ENCODE assay signal across 8 cellular contexts in genomic region chr17:56596741-56597494, GRCh38. TPM values are rescaled to one million over a fixed set of nuclear protein-coding genes. Genes with fewer than 3 reads are reported as not detected.
DNase-seq lines count a peak whose midpoint lies in the region; ATAC-seq and TF ChIP-seq lines count a peak whose summit lies in the region.

No MANE protein-coding gene starts in this region.

- H3K4me1 Mint-ChIP-seq in glutamatergic neuron (ENCODE audit: low read depth, unreplicated experiment): peaks cover 6% of the 10 kb centered on the region
- peaks cover 34% of the 10 kb centered on the region for H3K4me1 Mint-ChIP-seq in stimulated activated memory B cell treated with anti-CD40 and anti-IgM and Interleukin-4, amounts not matched to agents 10 μg/mL and 1 μg/mL and 100 μg/mL, for 72 hours

- no peak overlapping the region for H3K9ac ChIP-seq in SK-N-MC (ENCODE audit: insufficient read length)

- H3K4me3 ChIP-seq in SK-N-MC: peak overlapping the region; percentile 73

- H3K9me3 ChIP-seq in SK-N-MC (ENCODE audit: low read depth, low read length): no peaks in the 10 kb centered on the region

- H3K4me3 Mint-ChIP-seq in glutamatergic neuron (ENCODE audit: unreplicated experiment): peak overlapping the region; percentile 82
- peak overlapping the region; percentile 76 for H3K4me3 Mint-ChIP-seq in stimulated activated memory B cell treated with anti-CD40 and anti-IgM and Interleukin-4, amounts not matched to agents 10 μg/mL and 1 μg/mL and 100 μg/mL, for 72 hours

- DNase-seq in NCI-H2171 treated with DMSO at 0.1 percent for 48 hours (lab: John Stamatoyannopoulos, UW) (peak; percentile 35), NCI-H2171 (lab: John Stamatoyannopoulos, UW) (no peak), SK-N-MC (ENCODE audit: low read depth, low spot score) (no peak), glutamatergic neuron (peak; percentile 29), G401 (ENCODE audit: low spot score) (no peak), Ammon's horn (ENCODE audit: low spot score) (no peak)

- peak overlapping the region; percentile 11 for H3K27ac Mint-ChIP-seq in glutamatergic neuron (ENCODE audit: unreplicated experiment)
- H3K27ac Mint-ChIP-seq in stimulated activated memory B cell treated with anti-CD40 and anti-IgM and Interleukin-4, amounts not matched to agents 10 μg/mL and 1 μg/mL and 100 μg/mL, for 72 hours: no peak overlapping the region

- no peak for ATAC-seq in stimulated activated memory B cell treated with anti-CD40 and anti-IgM and Interleukin-4, amounts not matched to agents 10 μg/mL and 1 μg/mL and 100 μg/mL, for 72 hours
- ATAC-seq in GM21528 (IDR thresholded peaks at IDR 0.05; ENCODE audit: low FRiP score, unreplicated experiment): no peak

- H3K9me3 Mint-ChIP-seq in glutamatergic neuron (ENCODE audit: unreplicated experiment): peaks cover 10% of the 10 kb centered on the region
- no peaks in the 10 kb centered on the region for H3K9me3 Mint-ChIP-seq in stimulated activated memory B cell treated with anti-CD40 and anti-IgM and Interleukin-4, amounts not matched to agents 10 μg/mL and 1 μg/mL and 100 μg/mL, for 72 hours

- TF ChIP-seq CTCF in glutamatergic neuron (IDR thresholded peaks at IDR 0.05; ENCODE audit: partially characterized antibody, unreplicated experiment): no peak

- in situ Hi-C loops in G401 (cut with HindIII; ENCODE audit: low sequenced_read_pairs): no loop called here

- H3K36me3 Mint-ChIP-seq in glutamatergic neuron (ENCODE audit: unreplicated experiment): no peaks in the 10 kb centered on the region
- H3K36me3 Mint-ChIP-seq in stimulated activated memory B cell treated with anti-CD40 and anti-IgM and Interleukin-4, amounts not matched to agents 10 μg/mL and 1 μg/mL and 100 μg/mL, for 72 hours: no peaks in the 10 kb centered on the region

- no peaks in the 10 kb centered on the region for H3K36me3 ChIP-seq in SK-N-MC (ENCODE audit: insufficient read depth, low read length)

- peaks cover 21% of the 10 kb centered on the region for H3K27me3 Mint-ChIP-seq in glutamatergic neuron (ENCODE audit: unreplicated experiment)
- peaks cover 69% of the 10 kb centered on the region for H3K27me3 Mint-ChIP-seq in stimulated activated memory B cell treated with anti-CD40 and anti-IgM and Interleukin-4, amounts not matched to agents 10 μg/mL and 1 μg/mL and 100 μg/mL, for 72 hours

- no peak overlapping the region for H3K27ac ChIP-seq in SK-N-MC

RNA-seq across cellular contexts. Expression of gene NOG, which starts 3.4 kb away (rescaled TPM):
- not detected for total RNA-seq in glutamatergic neuron (ENCODE audit: unreplicated experiment)
- total RNA-seq in G401 (2014; rRNA removed; shearing (Covaris generic)): 0.85 and 2.3 TPM in 2 replicates

Comparison
In these comparisons a context has a peak if more than half of its experiments do, and no peak if none do; other contexts are left out.
1. DNase-seq: peak in NCI-H2171 treated with DMSO at 0.1 percent for 48 hours (single experiment) and glutamatergic neuron (single experiment); none in NCI-H2171 (single experiment), SK-N-MC (single experiment), G401 (single experiment) and Ammon's horn (single experiment).